Comparison of ENCODE assay signal across 16 cellular contexts in the genomic region with DNA sequence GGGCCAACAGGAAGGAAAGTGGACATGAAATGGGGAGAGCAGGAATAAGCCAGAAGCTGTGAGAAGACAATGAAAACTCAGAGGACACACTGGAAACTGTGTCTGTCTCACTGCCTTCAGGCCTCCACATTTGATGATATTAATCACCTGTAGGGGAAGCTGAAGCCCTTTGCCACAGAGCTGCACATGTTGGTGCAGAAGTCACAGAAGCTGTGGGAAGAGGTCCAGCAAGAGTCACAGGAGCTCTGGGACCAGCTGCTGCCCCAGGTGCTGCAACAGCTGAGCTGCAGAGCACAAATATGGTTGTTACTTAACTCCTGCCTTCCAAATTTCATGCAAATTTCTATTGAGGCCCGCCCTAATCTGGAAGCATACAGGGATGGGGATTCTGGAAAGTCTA.
A peak's percentile ranks its signal among the peaks of the same experiment; 100 is the strongest.
DNase-seq lines count a peak whose midpoint lies in the region; ATAC-seq, FAIRE-seq and TF ChIP-seq lines count a peak whose summit lies in the region.
"Had no signal": no experiment of that assay in that cellular context is flagged by ENCODE, and none has a peak within 500 bp of the region (broad histone marks: within the 10 kb centered on the region; RNA-seq: fewer than 3 reads in every experiment).

No MANE protein-coding gene starts in this region.

- no peaks in the 10 kb centered on the region for H3K9me3 Mint-ChIP-seq in activated T-helper 2 cell treated with anti-CD3 and anti-CD28 coated beads, Interferon-gamma antibody, Interleukin-2, Interleukin-4, amounts not matched to agents 10 μg/mL and 5 μg/mL and 100 μg/mL, durations not matched to agents 14 hours and 24 hours and 36 hours

- H3K4me3 Mint-ChIP-seq in activated T-helper 2 cell treated with anti-CD3 and anti-CD28 coated beads, Interferon-gamma antibody, Interleukin-2, Interleukin-4, amounts not matched to agents 10 μg/mL and 5 μg/mL and 100 μg/mL, durations not matched to agents 14 hours and 24 hours and 36 hours (ENCODE audit: low read depth) = no peak overlapping the region

- H3K36me3 Mint-ChIP-seq in activated T-helper 2 cell treated with anti-CD3 and anti-CD28 coated beads, Interferon-gamma antibody, Interleukin-2, Interleukin-4, amounts not matched to agents 10 μg/mL and 5 μg/mL and 100 μg/mL, durations not matched to agents 14 hours and 24 hours and 36 hours (ENCODE audit: low read depth) = no peaks in the 10 kb centered on the region

- TF ChIP-seq CTCF in kidney (IDR thresholded peaks at IDR 0.05; ENCODE audit: borderline replicate concordance, extremely low read depth, insufficient read depth) (no peak), dorsolateral prefrontal cortex (IDR thresholded peaks at IDR 0.05 in 54 of 56, conservative IDR thresholded peaks at IDR 0.05 in 2 of 56; ENCODE audit: low read depth in 1 of 56, partially characterized antibody in 56 of 56) (no peak), foreskin fibroblast (IDR thresholded peaks at IDR 0.05; ENCODE audit: low read depth, low read length) (no peak)

- no peak overlapping the region for H3K27ac Mint-ChIP-seq in activated T-helper 2 cell treated with anti-CD3 and anti-CD28 coated beads, Interferon-gamma antibody, Interleukin-2, Interleukin-4, amounts not matched to agents 10 μg/mL and 5 μg/mL and 100 μg/mL, durations not matched to agents 14 hours and 24 hours and 36 hours

- no peaks in the 10 kb centered on the region for H3K27me3 ChIP-seq in dorsolateral prefrontal cortex
- H3K27me3 ChIP-seq: heart right ventricle, SJSA1, transverse colon had no signal

- intact Hi-C loops in kidney (cut with DNase I) = no loop called here
- intact Hi-C loops in dorsolateral prefrontal cortex (cut with DNase I) = no loop called here
- intact Hi-C loops in activated T-helper 2 cell treated with anti-CD3 and anti-CD28 coated beads, Interferon-gamma antibody, Interleukin-2, Interleukin-4, amounts not matched to agents 10 μg/mL and 5 μg/mL and 100 μg/mL, durations not matched to agents 14 hours and 24 hours and 36 hours (cut with micrococcal nuclease) = no loop called here

- no peaks in the 10 kb centered on the region for H3K4me1 Mint-ChIP-seq in activated T-helper 2 cell treated with anti-CD3 and anti-CD28 coated beads, Interferon-gamma antibody, Interleukin-2, Interleukin-4, amounts not matched to agents 10 μg/mL and 5 μg/mL and 100 μg/mL, durations not matched to agents 14 hours and 24 hours and 36 hours (ENCODE audit: low read depth)

- no peak overlapping the region for H3K9ac ChIP-seq in kidney (ENCODE audit: low read length in 2 of 2)

- H3K4me3 ChIP-seq in kidney (ENCODE audit: low read length in 2 of 2) (no peak overlapping the region), dorsolateral prefrontal cortex (no peak overlapping the region), foreskin fibroblast (ENCODE audit: low read depth in 1 of 2, low read length in 2 of 2) (no peak overlapping the region)
- H3K4me3 ChIP-seq: heart right ventricle, SJSA1, transverse colon had no signal

- no peaks in the 10 kb centered on the region for H3K4me1 ChIP-seq in kidney (ENCODE audit: control insufficient read depth in 1 of 2, insufficient read depth in 1 of 2, low read depth in 1 of 2, low read length in 2 of 2)
- H3K4me1 ChIP-seq: heart right ventricle, SJSA1, transverse colon had no signal

- no peak overlapping the region for H3K27ac ChIP-seq in kidney (ENCODE audit: low read depth in 2 of 2, low read length in 2 of 2)
- no peak overlapping the region for H3K27ac ChIP-seq in dorsolateral prefrontal cortex
- H3K27ac ChIP-seq: heart right ventricle, SJSA1, transverse colon had no signal

- no peak for FAIRE-seq in kidney (lab: Jason Lieb, UNC)
- FAIRE-seq: bronchial epithelial cell had no signal

- peak; percentile 85 for DNase-seq in DMS53 treated with DMSO at 0.1 percent for 48 hours (lab: John Stamatoyannopoulos, UW; ENCODE audit: unreplicated experiment)
- DNase-seq in NCI-H526 treated with DMSO at 0.1 percent for 48 hours (lab: John Stamatoyannopoulos, UW) = peak; percentile 80
- peak; percentile 30 for DNase-seq in kidney
- no peak for DNase-seq in dorsolateral prefrontal cortex
- no peak for DNase-seq in activated T-helper 2 cell treated with anti-CD3 and anti-CD28 coated beads, Interferon-gamma antibody, Interleukin-2, Interleukin-4, amounts not matched to agents 10 μg/mL and 5 μg/mL and 100 μg/mL, durations not matched to agents 14 hours and 24 hours and 36 hours (ENCODE audit: low spot score)
- DNase-seq in foreskin fibroblast = no peak
- DNase-seq: activated CD4-positive, CD25-positive, alpha-beta regulatory T cell treated with anti-CD3 and anti-CD28 coated beads, Interleukin-2, amount 50 U/mL, for 72 hours; heart right ventricle; midbrain; NCI-H1092 treated with DMSO at 0.1 percent for 48 hours; stimulated activated naive CD4-positive, alpha-beta T cell; transverse colon had no signal

- no peaks in the 10 kb centered on the region for H3K36me3 ChIP-seq in kidney (ENCODE audit: control insufficient read depth in 1 of 2, insufficient read depth in 2 of 2, low read length in 2 of 2)
- H3K36me3 ChIP-seq: heart right ventricle, SJSA1, transverse colon had no signal

- ATAC-seq in HG02798 (IDR thresholded peaks at IDR 0.05; ENCODE audit: poor library complexity, unreplicated experiment) (peak; percentile 63), GM18519 (IDR thresholded peaks at IDR 0.05; ENCODE audit: low FRiP score, unreplicated experiment) (no peak)
- ATAC-seq: heart right ventricle had no signal

- H3K9me3 ChIP-seq in kidney (ENCODE audit: control insufficient read depth in 1 of 2, low read length in 2 of 2) = no peaks in the 10 kb centered on the region
- H3K9me3 ChIP-seq: transverse colon had no signal

- H3K27me3 Mint-ChIP-seq in activated T-helper 2 cell treated with anti-CD3 and anti-CD28 coated beads, Interferon-gamma antibody, Interleukin-2, Interleukin-4, amounts not matched to agents 10 μg/mL and 5 μg/mL and 100 μg/mL, durations not matched to agents 14 hours and 24 hours and 36 hours (ENCODE audit: low read depth) = no peaks in the 10 kb centered on the region

Comparison
In these comparisons a context has a peak if more than half of its experiments do, and no peak if none do; other contexts are left out.
1. DNase-seq: peak in DMS53 treated with DMSO at 0.1 percent for 48 hours (single experiment), NCI-H526 treated with DMSO at 0.1 percent for 48 hours (single experiment) and kidney (single experiment); none in dorsolateral prefrontal cortex (0 of 10), activated T-helper 2 cell treated with anti-CD3 and anti-CD28 coated beads, Interferon-gamma antibody, Interleukin-2, Interleukin-4, amounts not matched to agents 10 μg/mL and 5 μg/mL and 100 μg/mL, durations not matched to agents 14 hours and 24 hours and 36 hours (single experiment) and foreskin fibroblast (0 of 2).